Comparison of ENCODE assay signal across 9 cellular contexts in genomic region chr1:38815903-38816627, GRCh38. TPM values are rescaled to one million over a fixed set of nuclear protein-coding genes. Genes with fewer than 3 reads are reported as not detected.
A peak's percentile ranks its signal among the peaks of the same experiment; 100 is the strongest.
DNase-seq lines count a peak whose midpoint lies in the region; ATAC-seq and TF ChIP-seq lines count a peak whose summit lies in the region.
"Had no signal": no experiment of that assay in that cellular context is flagged by ENCODE, and none has a peak within 500 bp of the region (broad histone marks: within the 10 kb centered on the region; RNA-seq: fewer than 3 reads in every experiment).

No MANE protein-coding gene starts in this region.

- H3K27me3 Mint-ChIP-seq in activated T-helper 17 cell treated with anti-CD3 and anti-CD28 coated beads, Interleukin-2, amount 50 U/mL, for 72 hours = peaks cover 64% of the 10 kb centered on the region
- peaks cover 63% of the 10 kb centered on the region for H3K27me3 Mint-ChIP-seq in CD8-positive, alpha-beta T cell (ENCODE audit: low read depth)

- H3K4me1 Mint-ChIP-seq in activated T-helper 17 cell treated with anti-CD3 and anti-CD28 coated beads, Interleukin-2, amount 50 U/mL, for 72 hours = peaks cover 4% of the 10 kb centered on the region
- peaks cover 14% of the 10 kb centered on the region for H3K4me1 Mint-ChIP-seq in CD8-positive, alpha-beta T cell (ENCODE audit: low read depth)

- DNase-seq in GM12865 (ENCODE audit: low read depth) (peak; percentile 93), HL-60 (ENCODE audit: low read depth in 1 of 2, low spot score in 1 of 2) (peak in 1 of 2 experiments; percentile 87), left ventricle myocardium inferior (no peak), RKO (ENCODE audit: low spot score) (no peak)
- no peak for DNase-seq in CD8-positive, alpha-beta T cell
- no peak for DNase-seq in activated effector memory CD4-positive, alpha-beta T cell treated with anti-CD3 and anti-CD28 coated beads, Interleukin-2, amount 50 U/mL, for 16 hours
- DNase-seq: right lobe of liver had no signal

- intact Hi-C loops in CD8-positive, alpha-beta T cell (cut with DNase I, micrococcal nuclease) = loop anchor here (5.0 to 10.0 kb wide), 4 partner anchors 324 to 789 kb away; no protein-coding TSS in a partner anchor
- intact Hi-C loops in left ventricle myocardium inferior (cut with micrococcal nuclease) = no loop called here

- ATAC-seq in GM21381 (IDR thresholded peaks at IDR 0.05; ENCODE audit: unreplicated experiment) = peak; percentile 83
- ATAC-seq in activated T-helper 17 cell treated with anti-CD3 and anti-CD28 coated beads, Interleukin-2, amount 50 U/mL, for 72 hours (replicated peaks) = peak; percentile 45
- no peak for ATAC-seq in CD8-positive, alpha-beta T cell

- H3K9me3 Mint-ChIP-seq in activated T-helper 17 cell treated with anti-CD3 and anti-CD28 coated beads, Interleukin-2, amount 50 U/mL, for 72 hours = no peaks in the 10 kb centered on the region
- H3K9me3 Mint-ChIP-seq in CD8-positive, alpha-beta T cell = no peaks in the 10 kb centered on the region

- H3K27ac ChIP-seq in HL-60 (replicated peaks) (peak overlapping the region; percentile 60), left ventricle myocardium inferior (replicated peaks) (no peak overlapping the region)
- no peak overlapping the region for H3K27ac ChIP-seq in CD8-positive, alpha-beta T cell (ENCODE audit: low read depth, low read length)
- H3K27ac ChIP-seq: right lobe of liver had no signal

- peak overlapping the region; percentile 27 for H3K4me3 ChIP-seq in GM12865 (ENCODE audit: low read depth, low read length)
- H3K4me3 ChIP-seq in HL-60 (replicated peaks; ENCODE audit: insufficient read depth, low read length) = peak overlapping the region; percentile 1
- no peak overlapping the region for H3K4me3 ChIP-seq in CD8-positive, alpha-beta T cell (ENCODE audit: low read depth, low read length)
- H3K4me3 ChIP-seq in left ventricle myocardium inferior = no peak overlapping the region
- H3K4me3 ChIP-seq: right lobe of liver had no signal

- no peak for TF ChIP-seq CTCF in GM12865 (IDR thresholded peaks at IDR 0.05; ENCODE audit: insufficient read depth, low read depth, low read length, missing control alignments)
- no peak for TF ChIP-seq CTCF in HL-60 (IDR thresholded peaks at IDR 0.05; ENCODE audit: insufficient read depth, low read length)
- no peak for TF ChIP-seq CTCF in CD8-positive, alpha-beta T cell (IDR thresholded peaks at IDR 0.05)
- no peak for TF ChIP-seq CTCF in left ventricle myocardium inferior (IDR thresholded peaks at IDR 0.05; ENCODE audit: borderline replicate concordance)

- POLR2A ChIA-PET in CD8-positive, alpha-beta T cell (lab: Charles Lee) = no interaction called here

- H3K27me3 ChIP-seq in HL-60 (ENCODE audit: insufficient read depth, poor library complexity, severe bottlenecking) (no peaks in the 10 kb centered on the region), left ventricle myocardium inferior (ENCODE audit: low read depth) (peaks cover 100% of the 10 kb centered on the region)
- peaks cover 25% of the 10 kb centered on the region for H3K27me3 ChIP-seq in CD8-positive, alpha-beta T cell (ENCODE audit: insufficient read depth, low read length)

- H3K36me3 ChIP-seq in CD8-positive, alpha-beta T cell (ENCODE audit: insufficient read depth, low read length) = no peaks in the 10 kb centered on the region
- no peaks in the 10 kb centered on the region for H3K36me3 ChIP-seq in left ventricle myocardium inferior
- H3K36me3 ChIP-seq: right lobe of liver had no signal

- CTCF ChIA-PET in CD8-positive, alpha-beta T cell (lab: Charles Lee) = interaction anchor here (1.3 kb wide), 1 partner anchor 326 kb away, joined by 4 read pairs; no protein-coding TSS in a partner anchor

- no peak overlapping the region for H3K27ac Mint-ChIP-seq in activated T-helper 17 cell treated with anti-CD3 and anti-CD28 coated beads, Interleukin-2, amount 50 U/mL, for 72 hours
- H3K27ac Mint-ChIP-seq in CD8-positive, alpha-beta T cell = no peak overlapping the region

- H3K4me3 Mint-ChIP-seq in activated T-helper 17 cell treated with anti-CD3 and anti-CD28 coated beads, Interleukin-2, amount 50 U/mL, for 72 hours = peak overlapping the region; percentile 29
- H3K4me3 Mint-ChIP-seq in CD8-positive, alpha-beta T cell = no peak overlapping the region

- peaks cover 20% of the 10 kb centered on the region for H3K4me1 ChIP-seq in CD8-positive, alpha-beta T cell (ENCODE audit: insufficient read depth, low read length)
- H3K4me1 ChIP-seq in left ventricle myocardium inferior = peaks cover 13% of the 10 kb centered on the region

- H3K9me3 ChIP-seq in CD8-positive, alpha-beta T cell (ENCODE audit: low read length) = no peaks in the 10 kb centered on the region
- peaks cover 6% of the 10 kb centered on the region for H3K9me3 ChIP-seq in left ventricle myocardium inferior (replicated peaks)
- H3K9me3 ChIP-seq: right lobe of liver had no signal

- H3K36me3 Mint-ChIP-seq in activated T-helper 17 cell treated with anti-CD3 and anti-CD28 coated beads, Interleukin-2, amount 50 U/mL, for 72 hours (ENCODE audit: low read depth) = no peaks in the 10 kb centered on the region
- H3K36me3 Mint-ChIP-seq in CD8-positive, alpha-beta T cell = no peaks in the 10 kb centered on the region

RNA-seq across cellular contexts. Expression of gene RRAGC, which starts 43.5 kb away (rescaled TPM):
- total RNA-seq in activated T-helper 17 cell treated with anti-CD3 and anti-CD28 coated beads, Interleukin-2, amount 50 U/mL, for 72 hours = 10 to 100 TPM; 16.6 to 28.5 TPM
- 10 to 100 TPM; 13.6 to 14.7 TPM for total RNA-seq in CD8-positive, alpha-beta T cell
- 20.0 TPM for total RNA-seq in left ventricle myocardium inferior

RNA-seq across cellular contexts. Expression of gene MYCBP, which starts 57.1 kb away (rescaled TPM):
- 10 to 100 TPM; 15.5 to 40.5 TPM for total RNA-seq in activated T-helper 17 cell treated with anti-CD3 and anti-CD28 coated beads, Interleukin-2, amount 50 U/mL, for 72 hours
- 1 to 10 TPM; 2.0 to 3.2 TPM for total RNA-seq in CD8-positive, alpha-beta T cell
- 14.5 TPM for total RNA-seq in left ventricle myocardium inferior

Comparison
In these comparisons a context has a peak if more than half of its experiments do, and no peak if none do; other contexts are left out.
1. H3K4me3 ChIP-seq: peak in GM12865 (single experiment) and HL-60 (single experiment); none in CD8-positive, alpha-beta T cell (single experiment) and left ventricle myocardium inferior (single experiment).